Comparison of ENCODE assay signal across 8 cellular contexts in genomic region chr12:62466596-62467411, GRCh38. TPM values are rescaled to one million over a fixed set of nuclear protein-coding genes. Genes with fewer than 3 reads are reported as not detected.
DNase-seq lines count a peak whose midpoint lies in the region; ATAC-seq and TF ChIP-seq lines count a peak whose summit lies in the region.

TSS of gene MON2 (plus strand) at chr12:62466826. CDS start at chr12:62467208, 382 bp downstream.

- peaks cover 5% of the 10 kb centered on the region for H3K27me3 Mint-ChIP-seq in activated T-helper 17 cell treated with anti-CD3 and anti-CD28 coated beads, Interleukin-2, amount 50 U/mL, for 72 hours
- peaks cover 0 to 6% of the 10 kb centered on the region in 2 donors for H3K27me3 Mint-ChIP-seq in natural killer cell (ENCODE audit: low read depth in 2 of 2)

- H3K27me3 ChIP-seq in DOHH2 (ENCODE audit: control insufficient read depth, low read length): no peaks in the 10 kb centered on the region
- no peaks in the 10 kb centered on the region for H3K27me3 ChIP-seq in GM23248 (replicated peaks; ENCODE audit: insufficient read depth)
- no peaks in the 10 kb centered on the region for H3K27me3 ChIP-seq in fibroblast of lung (ENCODE audit: control insufficient read depth, insufficient read depth, low read length)

- peak within 1 kb of the TSS; percentile 96 for H3K27ac Mint-ChIP-seq in activated T-helper 17 cell treated with anti-CD3 and anti-CD28 coated beads, Interleukin-2, amount 50 U/mL, for 72 hours
- peak within 1 kb of the TSS; percentile 95 to 96 for H3K27ac Mint-ChIP-seq in natural killer cell

- no peaks in the 10 kb centered on the region for H3K9me3 Mint-ChIP-seq in activated T-helper 17 cell treated with anti-CD3 and anti-CD28 coated beads, Interleukin-2, amount 50 U/mL, for 72 hours
- H3K9me3 Mint-ChIP-seq in natural killer cell: peaks cover 0 to 4% of the 10 kb centered on the region in 2 donors

- CTCF ChIA-PET in RWPE1 (lab: Yijun Ruan, JAX): no interaction called here

- H3K9me2 ChIP-seq in DOHH2 (replicated peaks; ENCODE audit: control insufficient read depth, low read length) (no peaks in the 10 kb centered on the region), GM23248 (ENCODE audit: insufficient read depth) (no peaks in the 10 kb centered on the region)

- in situ Hi-C loops in GM23248 (cut with MboI): no loop called here

- H3K4me2 ChIP-seq in DOHH2 (ENCODE audit: low read length) (peak within 1 kb of the TSS; percentile 93), GM23248 (ENCODE audit: unreplicated experiment) (peak within 1 kb of the TSS; percentile 92), fibroblast of lung (ENCODE audit: extremely low read depth, insufficient read depth, low read length) (peak within 1 kb of the TSS; percentile 97)

- H4K20me1 ChIP-seq in DOHH2 (ENCODE audit: control insufficient read depth, insufficient read depth, low read depth, low read length): no peaks in the 10 kb centered on the region
- peaks cover 6% of the 10 kb centered on the region; the same call in 1 of the 2 replicates for H4K20me1 ChIP-seq in GM23248 (ENCODE audit: insufficient read depth)
- no peaks in the 10 kb centered on the region for H4K20me1 ChIP-seq in fibroblast of lung (ENCODE audit: control insufficient read depth, extremely low read depth, insufficient read depth, low read length)

- POLR2A ChIA-PET in RWPE1 (lab: Yijun Ruan, JAX; ENCODE audit: low non-redundant PET): no interaction called here

- H3K36me3 ChIP-seq in DOHH2 (ENCODE audit: control insufficient read depth, low read length): peaks cover 8% of the 10 kb centered on the region
- peaks cover 9% of the 10 kb centered on the region; the same call in 1 of the 2 replicates for H3K36me3 ChIP-seq in GM23248 (ENCODE audit: low read depth)
- H3K36me3 ChIP-seq in fibroblast of lung (ENCODE audit: control insufficient read depth, insufficient read depth, low read length): no peaks in the 10 kb centered on the region

- TF ChIP-seq CTCF in DOHH2 (IDR thresholded peaks at IDR 0.05; ENCODE audit: low read depth, low read length, poor library complexity, severe bottlenecking) (no peak), RWPE1 (conservative IDR thresholded peaks at IDR 0.05; ENCODE audit: low read depth) (no peak), fibroblast of lung (conservative IDR thresholded peaks at IDR 0.05 in 1 of 2, IDR thresholded peaks at IDR 0.05 in 1 of 2; ENCODE audit: low read depth in 1 of 2, low read length in 2 of 2) (no peak), natural killer cell (IDR thresholded peaks at IDR 0.05) (no peak)

- peaks cover 8% of the 10 kb centered on the region for H3K4me1 Mint-ChIP-seq in activated T-helper 17 cell treated with anti-CD3 and anti-CD28 coated beads, Interleukin-2, amount 50 U/mL, for 72 hours
- H3K4me1 Mint-ChIP-seq in natural killer cell: peaks cover 15% of the 10 kb centered on the region in 2 donors

- H3K27ac ChIP-seq in DOHH2 (ENCODE audit: low read depth, low read length) (peak within 1 kb of the TSS; percentile 47), GM23248 (peak within 1 kb of the TSS; percentile 85), RWPE1 (peak within 1 kb of the TSS; percentile 87), fibroblast of lung (ENCODE audit: insufficient read depth, low read length) (peak within 1 kb of the TSS; percentile 95)

- peak; percentile 97 for DNase-seq in GM23248
- peak; percentile 74 to 81 for DNase-seq in Kasumi-1 (lab: John Stamatoyannopoulos, UW)
- DNase-seq in RWPE1 (ENCODE audit: low spot score): peak; percentile 81
- peak; percentile 77 to 82 for DNase-seq in fibroblast of lung (ENCODE audit: low read depth in 2 of 2)
- DNase-seq in natural killer cell: peak; percentile 86
- DNase-seq in stimulated activated naive CD4-positive, alpha-beta T cell (lab: John Stamatoyannopoulos, UW): peak; percentile 72 to 85 (median 80)

- H2AFZ ChIP-seq in GM23248 (peak within 1 kb of the TSS; percentile 93), fibroblast of lung (ENCODE audit: low read length) (peak within 1 kb of the TSS; percentile 97)

- ATAC-seq in activated T-helper 17 cell treated with anti-CD3 and anti-CD28 coated beads, Interleukin-2, amount 50 U/mL, for 72 hours (replicated peaks): peak; percentile 100
- peak; percentile 95 to 98 (median 97) for ATAC-seq in natural killer cell

- H3K4me3 ChIP-seq in DOHH2 (ENCODE audit: low read length): peak within 1 kb of the TSS; percentile 98
- H3K4me3 ChIP-seq in GM23248: peak within 1 kb of the TSS; percentile 95
- H3K4me3 ChIP-seq in fibroblast of lung (replicated peaks in 1 of 4; ENCODE audit: control extremely low read depth in 1 of 4, insufficient read depth in 1 of 4, low read depth in 3 of 4, low read length in 4 of 4): peak within 1 kb of the TSS; percentile 73 to 97 (median 90)

- peak within 1 kb of the TSS; percentile 99 for H3K9ac ChIP-seq in GM23248
- H3K9ac ChIP-seq in fibroblast of lung (ENCODE audit: insufficient read depth, low read length): peak within 1 kb of the TSS; percentile 91

- H3K9me3 ChIP-seq in DOHH2 (ENCODE audit: control insufficient read depth, insufficient read depth, low read length): peaks cover 7% of the 10 kb centered on the region; the same call in 1 of the 2 replicates
- H3K9me3 ChIP-seq in GM23248 (ENCODE audit: low read depth): no peaks in the 10 kb centered on the region
- no peaks in the 10 kb centered on the region for H3K9me3 ChIP-seq in fibroblast of lung (ENCODE audit: control insufficient read depth, insufficient read depth, low read depth, low read length)

- H3K79me2 ChIP-seq in DOHH2 (ENCODE audit: control insufficient read depth, low read length) (peaks cover 55% of the 10 kb centered on the region), GM23248 (ENCODE audit: insufficient read depth) (peaks cover 53% of the 10 kb centered on the region), fibroblast of lung (ENCODE audit: control insufficient read depth, insufficient read depth, low read length) (peaks cover 43% of the 10 kb centered on the region)

- intact Hi-C loops in natural killer cell (cut with micrococcal nuclease): loop anchor here (1.0 to 2.0 kb wide), 2 partner anchors 136 to 207 kb away; partner anchors contain the start of gene USP15

- H3K4me3 Mint-ChIP-seq in activated T-helper 17 cell treated with anti-CD3 and anti-CD28 coated beads, Interleukin-2, amount 50 U/mL, for 72 hours: peak within 1 kb of the TSS; percentile 97
- H3K4me3 Mint-ChIP-seq in natural killer cell: peak within 1 kb of the TSS; percentile 96

- peaks cover 13% of the 10 kb centered on the region for H3K36me3 Mint-ChIP-seq in activated T-helper 17 cell treated with anti-CD3 and anti-CD28 coated beads, Interleukin-2, amount 50 U/mL, for 72 hours (ENCODE audit: low read depth)
- H3K36me3 Mint-ChIP-seq in natural killer cell: no peaks in the 10 kb centered on the region

- peaks cover 5% of the 10 kb centered on the region for H3F3A ChIP-seq in DOHH2 (ENCODE audit: control insufficient read depth, insufficient read depth)
- no peaks in the 10 kb centered on the region for H3F3A ChIP-seq in GM23248 (ENCODE audit: insufficient read depth)

- H3K4me1 ChIP-seq in DOHH2 (ENCODE audit: control insufficient read depth, low read length) (peaks cover 18% of the 10 kb centered on the region), GM23248 (ENCODE audit: insufficient read depth) (peaks cover 6% of the 10 kb centered on the region), fibroblast of lung (ENCODE audit: control insufficient read depth, extremely low read depth, insufficient read depth, low read length) (peaks cover 4% of the 10 kb centered on the region)

- 1% methylated on average over 50 to 57 of the region's 61 CpGs for WGBS in GM23248 (ENCODE audit: low coverage in 1 of 2, low lambda C conversion rate in 2 of 2, missing lambda C conversion rate in 2 of 2), 2 experiments

RNA-seq across cellular contexts. Expression of gene MON2, which starts in this region (rescaled TPM):
- total RNA-seq in GM23248 (2014; rRNA removed; shearing (Covaris generic)): 26.8 and 30.1 TPM in 2 replicates
- 18.7 and 22.1 TPM in 2 replicates for polyA plus RNA-seq in GM23248 (2016; fragmentation: Nextera tagmentation; extraction: Ambion mirVana)
- total RNA-seq in activated T-helper 17 cell treated with anti-CD3 and anti-CD28 coated beads, Interleukin-2, amount 50 U/mL, for 72 hours: 10 to 100 TPM; 40.4 to 53.0 TPM
- total RNA-seq in fibroblast of lung: 28.2 and 43.8 TPM in 2 replicates
- polyA plus RNA-seq in fibroblast of lung: 8.5 and 12.3 TPM in 2 replicates
- polyA plus RNA-seq in fibroblast of lung (2012): 14.1 and 19.2 TPM in 2 replicates
- 12.5 and 23.8 TPM in 2 replicates for polyA minus RNA-seq in fibroblast of lung (ENCODE audit: low replicate concordance)
- total RNA-seq in natural killer cell: 100 to 1,000 TPM in 1 of 3 donors, 10 to 100 TPM in 2; 80.0 to 100 (median 86.7) TPM

Comparison
In these comparisons a context has a peak if more than half of its experiments do, and no peak if none do; other contexts are left out.
1. Peak in every context shown above with its lines: DNase-seq, ATAC-seq, H3K4me3 ChIP-seq and H3K27ac ChIP-seq.